In the genomic region with DNA sequence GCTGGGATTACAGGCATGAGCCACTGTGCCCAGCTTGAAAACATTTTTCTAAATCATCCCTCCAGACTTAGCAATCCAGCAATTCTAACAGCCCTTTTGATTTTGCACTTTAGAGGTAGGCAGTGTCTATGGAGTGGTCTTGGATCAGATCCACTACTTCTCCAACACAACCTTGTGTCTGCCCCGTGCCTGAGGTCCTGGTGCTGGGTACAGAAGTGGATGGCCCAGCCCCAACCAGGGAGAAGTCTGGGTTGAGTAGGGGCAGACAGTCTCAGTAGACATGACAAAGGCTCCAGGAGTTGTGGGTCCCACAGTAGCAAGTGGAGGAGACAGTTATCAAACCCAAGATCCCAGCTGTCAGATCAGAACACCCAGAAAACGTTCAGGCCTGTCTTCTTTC, we compare ENCODE assay signal across 29 cellular contexts.
"Had no signal": no experiment of that assay in that cellular context is flagged by ENCODE, and none has a peak within 500 bp of the region (broad histone marks: within the 10 kb centered on the region; RNA-seq: fewer than 3 reads in every experiment).

No MANE protein-coding gene starts in this region.

- H3K27me3 Mint-ChIP-seq: activated CD4-positive, alpha-beta T cell treated with anti-CD3 and anti-CD28 coated beads for 36 hours; activated CD4-positive, alpha-beta T cell treated with anti-CD3 and anti-CD28 coated beads, Interleukin-2, amount 10 ng/mL, durations not matched to agents 7 days and 5 days; activated CD8-positive, alpha-beta memory T cell treated with anti-CD3 and anti-CD28 coated beads, Interleukin-2, amount 10 ng/mL, durations not matched to agents 7 days and 5 days; activated naive CD8-positive, alpha-beta T cell treated with anti-CD3 and anti-CD28 coated beads for 36 hours; IgD-negative memory B cell had no signal

- H3K9me3 Mint-ChIP-seq: activated CD4-positive, alpha-beta T cell treated with anti-CD3 and anti-CD28 coated beads, Interleukin-2, amount 10 ng/mL, durations not matched to agents 7 days and 5 days; activated naive CD8-positive, alpha-beta T cell treated with anti-CD3 and anti-CD28 coated beads for 36 hours; T-helper 1 cell treated with Interleukin-12 subunit alpha and Interleukin-12 subunit beta and Interleukin-4 antibody, amounts not matched to agents 30 μg/mL and 1 μg/mL, for 36 hours; T-helper 2 cell treated with Interferon-gamma antibody and Interleukin-4, amounts not matched to agents 5 μg/mL and 100 μg/mL, for 36 hours had no signal

- DNase-seq: activated CD4-positive, alpha-beta T cell treated with anti-CD3 and anti-CD28 coated beads for 36 hours; activated CD4-positive, alpha-beta T cell treated with anti-CD3 and anti-CD28 coated beads, Interleukin-2, amount 10 ng/mL, durations not matched to agents 7 days and 5 days; activated CD4-positive, alpha-beta T cell treated with anti-CD3 and anti-CD28 coated beads, Interleukin-2, amount 50 U/mL, for 48 hours; activated CD8-positive, alpha-beta memory T cell treated with anti-CD3 and anti-CD28 coated beads for 24 hours; activated CD8-positive, alpha-beta memory T cell treated with anti-CD3 and anti-CD28 coated beads, Interleukin-2, amount 10 ng/mL, durations not matched to agents 7 days and 5 days; activated CD8-positive, alpha-beta memory T cell treated with anti-CD3 and anti-CD28 coated beads, Interleukin-2, amount 50 U/mL, for 48 hours; activated effector memory CD4-positive, alpha-beta T cell treated with anti-CD3 and anti-CD28 coated beads, Interleukin-2, amount 50 U/mL, for 16 hours; activated naive CD4-positive, alpha-beta T cell treated with Interleukin-2 at 50 U/mL for 16 hours; activated naive CD8-positive, alpha-beta T cell treated with anti-CD3 and anti-CD28 coated beads for 36 hours; amniotic stem cell; aorta; brain microvascular endothelial cell; central memory CD4-positive, alpha-beta T cell; Karpas-422; KBM-7; NCI-H1105; NCI-H1436; NCI-H1694; NCI-H1930; NCI-H2081 treated with DMSO at 0.1 percent for 48 hours; NCI-H226; NCI-H524 treated with DMSO at 0.1 percent for 48 hours; SHP77 treated with DMSO at 0.1 percent for 48 hours; SK-N-SH had no signal

- H3K27ac Mint-ChIP-seq: activated CD4-positive, alpha-beta T cell treated with anti-CD3 and anti-CD28 coated beads for 36 hours; activated CD4-positive, alpha-beta T cell treated with anti-CD3 and anti-CD28 coated beads, Interleukin-2, amount 10 ng/mL, durations not matched to agents 7 days and 5 days; activated CD8-positive, alpha-beta memory T cell treated with anti-CD3 and anti-CD28 coated beads, Interleukin-2, amount 10 ng/mL, durations not matched to agents 7 days and 5 days; activated naive CD8-positive, alpha-beta T cell treated with anti-CD3 and anti-CD28 coated beads for 36 hours; IgD-negative memory B cell; T-helper 1 cell treated with Interleukin-12 subunit alpha and Interleukin-12 subunit beta and Interleukin-4 antibody, amounts not matched to agents 30 μg/mL and 1 μg/mL, for 36 hours; T-helper 2 cell treated with Interferon-gamma antibody and Interleukin-4, amounts not matched to agents 5 μg/mL and 100 μg/mL, for 36 hours had no signal

- H3K4me3 Mint-ChIP-seq: activated CD4-positive, alpha-beta T cell treated with anti-CD3 and anti-CD28 coated beads for 36 hours; activated CD4-positive, alpha-beta T cell treated with anti-CD3 and anti-CD28 coated beads, Interleukin-2, amount 10 ng/mL, durations not matched to agents 7 days and 5 days; activated CD8-positive, alpha-beta memory T cell treated with anti-CD3 and anti-CD28 coated beads, Interleukin-2, amount 10 ng/mL, durations not matched to agents 7 days and 5 days; activated naive CD8-positive, alpha-beta T cell treated with anti-CD3 and anti-CD28 coated beads for 36 hours; IgD-negative memory B cell; T-helper 1 cell treated with Interleukin-12 subunit alpha and Interleukin-12 subunit beta and Interleukin-4 antibody, amounts not matched to agents 30 μg/mL and 1 μg/mL, for 36 hours; T-helper 2 cell treated with Interferon-gamma antibody and Interleukin-4, amounts not matched to agents 5 μg/mL and 100 μg/mL, for 36 hours had no signal

- ATAC-seq: activated CD4-positive, alpha-beta T cell treated with anti-CD3 and anti-CD28 coated beads for 36 hours; activated CD4-positive, CD25-positive, alpha-beta regulatory T cell treated with anti-CD3 and anti-CD28 coated beads, Interleukin-2, amount 50 U/mL, for 24 hours; activated CD8-positive, alpha-beta memory T cell treated with anti-CD3 and anti-CD28 coated beads, Interleukin-2, amount 10 ng/mL, durations not matched to agents 7 days and 5 days; Panc1 had no signal

- H3K4me1 Mint-ChIP-seq: IgD-negative memory B cell had no signal
